Comparison of ENCODE assay signal across 26 cellular contexts in genomic region chr11:74791333-74792100, GRCh38.
"Had no signal": no experiment of that assay in that cellular context is flagged by ENCODE, and none has a peak within 500 bp of the region (broad histone marks: within the 10 kb centered on the region; RNA-seq: fewer than 3 reads in every experiment).

No MANE protein-coding gene starts in this region.

- FAIRE-seq: colon, endothelial cell of umbilical vein, kidney had no signal

- H3K9me3 ChIP-seq: esophagus muscularis mucosa, gastroesophageal sphincter, heart left ventricle, mucosa of descending colon, psoas muscle, sigmoid colon, stomach, thyroid gland had no signal

- ATAC-seq: foreskin keratinocyte; gastroesophageal sphincter; heart left ventricle; left lobe of liver; mucosa of descending colon; natural killer cell treated with Interleukin-12 subunit alpha and Interleukin-12 subunit beta and Interleukin-15 and Interleukin-18, amount 100 ng/mL, for 72 hours; psoas muscle; right cardiac atrium; stimulated activated effector memory CD8-positive, alpha-beta T cell treated with anti-CD3 and anti-CD28 coated beads, Interleukin-12 subunit alpha, Interleukin-12 subunit beta, amount 100 ng/mL, for 72 hours had no signal

- H3K27ac ChIP-seq: dorsolateral prefrontal cortex, esophagus muscularis mucosa, foreskin keratinocyte, gastroesophageal sphincter, heart left ventricle, hepatocyte, psoas muscle, sigmoid colon, stomach, thyroid gland had no signal

- H3K4me3 ChIP-seq: dorsolateral prefrontal cortex, esophagus muscularis mucosa, gastroesophageal sphincter, heart left ventricle, hepatocyte, lung, mucosa of descending colon, psoas muscle, sigmoid colon, stomach, thyroid gland had no signal

- H3K4me1 ChIP-seq: esophagus muscularis mucosa, foreskin keratinocyte, gastroesophageal sphincter, stomach, thyroid gland had no signal

- H3K27me3 ChIP-seq: dorsolateral prefrontal cortex, esophagus muscularis mucosa, foreskin keratinocyte, gastroesophageal sphincter, heart left ventricle, hepatocyte, sigmoid colon, stomach, thyroid gland had no signal

- DNase-seq: dorsolateral prefrontal cortex; effector CD4-positive, alpha-beta T cell; endodermal cell; foreskin keratinocyte; heart left ventricle; kidney; mucosa of descending colon; naive B cell; psoas muscle; right cardiac atrium; sigmoid colon; stimulated activated CD4-positive, alpha-beta T cell treated with anti-CD3 and anti-CD28 coated beads, Interleukin-2, amount 100 ng/mL, for 24 hours; stimulated activated CD4-positive, alpha-beta T cell treated with anti-CD3 and anti-CD28 coated beads, Interleukin-4, amount 100 ng/mL, for 24 hours; stimulated activated naive CD4-positive, alpha-beta T cell treated with Interleukin-2 at 50 U/mL for 16 hours; stomach; thyroid gland; trophoblast cell had no signal
